In the genomic region with DNA sequence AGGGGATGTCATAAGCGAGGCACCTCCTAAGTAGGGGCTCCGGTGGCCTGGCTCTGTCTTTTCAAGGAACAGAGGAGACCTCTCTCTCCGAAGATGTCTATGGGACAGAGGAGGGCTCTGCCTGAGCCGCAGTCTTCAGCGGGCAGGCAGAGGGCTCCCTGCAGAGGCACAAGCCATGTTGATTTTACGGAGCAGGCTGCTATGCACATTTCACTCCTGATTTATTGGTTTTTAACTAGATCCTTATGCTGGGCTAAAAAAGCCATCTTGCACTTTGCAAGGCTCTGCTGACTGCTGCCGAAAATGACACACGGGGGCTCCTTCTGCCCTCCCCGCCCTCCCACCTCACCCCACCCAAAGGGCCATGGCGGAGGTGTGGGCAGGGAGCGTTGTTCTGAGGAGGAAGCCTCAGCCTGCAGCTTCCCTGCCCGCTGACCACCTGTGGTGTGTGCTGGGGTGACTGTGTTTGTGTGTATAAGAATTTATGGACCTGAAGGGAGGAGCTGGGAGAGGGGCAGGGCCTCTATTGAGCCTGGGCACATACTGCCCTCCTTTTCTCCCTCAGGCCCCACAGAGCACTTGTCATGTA, we compare ENCODE assay signal across 8 cellular contexts.
A peak's percentile ranks its signal among the peaks of the same experiment; 100 is the strongest.
DNase-seq lines count a peak whose midpoint lies in the region; FAIRE-seq and TF ChIP-seq lines count a peak whose summit lies in the region.

No MANE protein-coding gene starts in this region.

- H3K9me3 Mint-ChIP-seq in chondrocyte (ENCODE audit: low read depth) (peaks cover 4% of the 10 kb centered on the region), mesothelial cell of epicardium (peaks cover 3% of the 10 kb centered on the region)

- peaks cover 17% of the 10 kb centered on the region for H3K4me1 ChIP-seq in vagina

- no peaks in the 10 kb centered on the region for H3K27me3 ChIP-seq in vagina

- FAIRE-seq in GM12892 (lab: Jason Lieb, UNC): no peak

- TF ChIP-seq POLR2A in vagina (IDR thresholded peaks at IDR 0.05) (no peak), GM12892 (IDR thresholded peaks at IDR 0.05; ENCODE audit: low read depth, low read length) (no peak)

- peaks cover 30% of the 10 kb centered on the region for H3K27me3 Mint-ChIP-seq in chondrocyte (ENCODE audit: low read depth)
- peaks cover 80% of the 10 kb centered on the region for H3K27me3 Mint-ChIP-seq in mesothelial cell of epicardium (ENCODE audit: low read depth)

- TF ChIP-seq CTCF in chondrocyte (IDR thresholded peaks at IDR 0.05) (peak; percentile 39), mesothelial cell of epicardium (IDR thresholded peaks at IDR 0.05; ENCODE audit: unreplicated experiment) (no peak), vagina (IDR thresholded peaks at IDR 0.05) (no peak)

- H3K36me3 Mint-ChIP-seq in chondrocyte (ENCODE audit: low read depth) (peaks cover 2% of the 10 kb centered on the region), mesothelial cell of epicardium (peaks cover 1% of the 10 kb centered on the region)

- H3K9me3 ChIP-seq in vagina: no peaks in the 10 kb centered on the region

- intact Hi-C loops in vagina (cut with DNase I): no loop called here

- H3K4me1 Mint-ChIP-seq in chondrocyte (ENCODE audit: low read depth): peaks cover 4% of the 10 kb centered on the region
- peaks cover 27% of the 10 kb centered on the region for H3K4me1 Mint-ChIP-seq in mesothelial cell of epicardium

- H3K27ac Mint-ChIP-seq in chondrocyte (ENCODE audit: unreplicated experiment) (no peak overlapping the region), mesothelial cell of epicardium (peak overlapping the region; percentile 90)

- no peaks in the 10 kb centered on the region for H3K36me3 ChIP-seq in vagina

- DNase-seq in stimulated activated CD4-positive, alpha-beta T cell treated with anti-CD3 and anti-CD28 coated beads, Interleukin-15, amount 100 ng/mL, for 24 hours: peak; percentile 7
- DNase-seq in stimulated activated CD4-positive, alpha-beta T cell treated with anti-CD3 and anti-CD28 coated beads, Interleukin-2, amount 100 ng/mL, for 24 hours: no peak
- no peak for DNase-seq in chondrocyte (ENCODE audit: low spot score)
- peak in 1 of 2 experiments; percentile 58 for DNase-seq in mesothelial cell of epicardium (ENCODE audit: low spot score in 2 of 2, unreplicated experiment in 2 of 2)
- no peak for DNase-seq in vagina (ENCODE audit: extremely low spot score in 2 of 2)
- no peak for DNase-seq in GM12892 (ENCODE audit: insufficient read length)
- DNase-seq in NAMALWA (ENCODE audit: low spot score): no peak
- no peak for DNase-seq in cerebellar nuclear complex (lab: John Stamatoyannopoulos, UW)

- H3K27ac ChIP-seq in vagina: no peak overlapping the region

- H3K4me3 Mint-ChIP-seq in chondrocyte (ENCODE audit: unreplicated experiment) (peak overlapping the region; percentile 69), mesothelial cell of epicardium (peak overlapping the region; percentile 67)

- peak overlapping the region; percentile 45 to 51 for H3K4me3 ChIP-seq in vagina
